ENCODE assay signal across 17 cellular contexts in genomic region chr15:101579766-101580165, GRCh38.
DNase-seq lines count a peak whose midpoint lies in the region; ATAC-seq and TF ChIP-seq lines count a peak whose summit lies in the region.
"Had no signal": no experiment of that assay in that cellular context is flagged by ENCODE, and none has a peak within 500 bp of the region (broad histone marks: within the 10 kb centered on the region; RNA-seq: fewer than 3 reads in every experiment).

No MANE protein-coding gene starts in this region.

- H3K9me3 ChIP-seq in A673 (ENCODE audit: low read depth, low read length, poor library complexity, severe bottlenecking) (no peaks in the 10 kb centered on the region), HEK293 (ENCODE audit: control insufficient read depth, insufficient read depth, low read depth, low read length) (peaks cover 8% of the 10 kb centered on the region), SJSA1 (replicated peaks) (no peaks in the 10 kb centered on the region)
- H3K9me3 ChIP-seq: ovary had no signal

- H3K36me3 ChIP-seq in A673 (ENCODE audit: insufficient read depth, low read length, poor library complexity, severe bottlenecking) = no peaks in the 10 kb centered on the region
- H3K36me3 ChIP-seq in HEK293 (ENCODE audit: control insufficient read depth in 2 of 2, insufficient read depth in 1 of 2, low read length in 2 of 2) = no peaks in the 10 kb centered on the region
- H3K36me3 ChIP-seq in SJSA1 = no peaks in the 10 kb centered on the region
- H3K36me3 ChIP-seq: ovary, thoracic aorta had no signal

- H3K36me3 Mint-ChIP-seq in glutamatergic neuron (ENCODE audit: unreplicated experiment) = no peaks in the 10 kb centered on the region
- no peaks in the 10 kb centered on the region for H3K36me3 Mint-ChIP-seq in effector memory CD8-positive, alpha-beta T cell (ENCODE audit: insufficient read depth)

- CTCF ChIA-PET in A673 (lab: Charles Lee) = no interaction called here
- CTCF ChIA-PET in HEK293 (lab: Yijun Ruan, JAX) = interaction anchor here (0.6 to 1.4 kb wide), 3 partner anchors 61 to 966 kb away, joined by 3 to 5 read pairs (median 4); no protein-coding TSS in a partner anchor

- H3K27ac ChIP-seq in A673 (ENCODE audit: low read depth, low read length, poor library complexity, severe bottlenecking) (no peak overlapping the region), HEK293 (ENCODE audit: extremely low read depth, low read depth, low read length) (no peak overlapping the region), SJSA1 (peak overlapping the region; percentile 65)
- H3K27ac ChIP-seq: coronary artery, ovary, thoracic aorta had no signal

- peaks cover 3% of the 10 kb centered on the region for H3K9me3 Mint-ChIP-seq in glutamatergic neuron (ENCODE audit: unreplicated experiment)
- H3K9me3 Mint-ChIP-seq in effector memory CD8-positive, alpha-beta T cell = no peaks in the 10 kb centered on the region

- H3K27me3 ChIP-seq in A673 (replicated peaks; ENCODE audit: insufficient read depth, low read depth, low read length, poor library complexity) (peaks cover 29% of the 10 kb centered on the region), SJSA1 (replicated peaks) (no peaks in the 10 kb centered on the region)
- H3K27me3 ChIP-seq: ovary had no signal

- intact Hi-C loops in A673 (cut with micrococcal nuclease; ENCODE audit: unreplicated experiment) = no loop called here

- no peaks in the 10 kb centered on the region for H3K4me1 ChIP-seq in A673 (ENCODE audit: insufficient read depth, low read length, poor library complexity, severe bottlenecking)
- no peaks in the 10 kb centered on the region for H3K4me1 ChIP-seq in HEK293 (ENCODE audit: control insufficient read depth, insufficient read depth, low read length)
- peaks cover 31% of the 10 kb centered on the region for H3K4me1 ChIP-seq in SJSA1 (replicated peaks)

- H3K4me3 ChIP-seq in A673 (ENCODE audit: low read depth, low read length, poor library complexity, severe bottlenecking) (no peak overlapping the region), HEK293 (ENCODE audit: low read depth, low read length) (no peak overlapping the region), SJSA1 (no peak overlapping the region)
- H3K4me3 ChIP-seq: coronary artery, ovary, thoracic aorta had no signal

- peak; percentile 2 for DNase-seq in A673 (ENCODE audit: low spot score)
- peak; percentile 73 to 91 for DNase-seq in SJSA1 (ENCODE audit: low read depth in 1 of 2, low spot score in 2 of 2)
- no peak for DNase-seq in glutamatergic neuron
- DNase-seq in SIG-M5 treated with dmso at 0.1 percent for 504 hours (lab: John Stamatoyannopoulos, UW; ENCODE audit: unreplicated experiment) = no peak
- DNase-seq in retina = no peak
- no peak for DNase-seq in effector memory CD8-positive, alpha-beta T cell
- DNase-seq: activated CD4-positive, alpha-beta T cell treated with anti-CD3 and anti-CD28 coated beads, Interleukin-2, amount 50 U/mL, for 4 hours; mesendoderm; NCI-H187; NCI-H82; ovary; T-helper 9 cell had no signal

- H3K4me1 Mint-ChIP-seq in glutamatergic neuron (ENCODE audit: low read depth, unreplicated experiment) = peaks cover 2% of the 10 kb centered on the region
- no peaks in the 10 kb centered on the region for H3K4me1 Mint-ChIP-seq in effector memory CD8-positive, alpha-beta T cell (ENCODE audit: low read depth in 2 of 2)

- no peak for ATAC-seq in GM19463 (IDR thresholded peaks at IDR 0.05; ENCODE audit: unreplicated experiment)
- no peak for ATAC-seq in effector memory CD8-positive, alpha-beta T cell (replicated peaks)
- ATAC-seq: Right ventricle myocardium inferior had no signal

- no TSS peak for BruUV-seq in A673 (replicated peaks; lab: Mats Ljungman, UMichigan)

- no peak overlapping the region for H3K4me3 Mint-ChIP-seq in glutamatergic neuron (ENCODE audit: unreplicated experiment)
- no peak overlapping the region for H3K4me3 Mint-ChIP-seq in effector memory CD8-positive, alpha-beta T cell

- POLR2A ChIA-PET in A673 (lab: Charles Lee; ENCODE audit: low non-redundant PET) (no interaction called here), HEK293 (lab: Yijun Ruan, JAX) (no interaction called here)

- TF ChIP-seq CTCF in A673 (conservative IDR thresholded peaks at IDR 0.05; ENCODE audit: low read depth, low read length) = no peak
- no peak for TF ChIP-seq CTCF in HEK293 (tag by site-specific recombination; IDR thresholded peaks at IDR 0.05)
- no peak for TF ChIP-seq CTCF in glutamatergic neuron (IDR thresholded peaks at IDR 0.05; ENCODE audit: partially characterized antibody, unreplicated experiment)

- peaks cover 3% of the 10 kb centered on the region for H3K27me3 Mint-ChIP-seq in glutamatergic neuron (ENCODE audit: unreplicated experiment)
- H3K27me3 Mint-ChIP-seq in effector memory CD8-positive, alpha-beta T cell = peaks cover 57 to 87% of the 10 kb centered on the region in 2 donors

- peak overlapping the region; percentile 22 for H3K27ac Mint-ChIP-seq in glutamatergic neuron (ENCODE audit: unreplicated experiment)
- H3K27ac Mint-ChIP-seq in effector memory CD8-positive, alpha-beta T cell = no peak overlapping the region

TF ChIP-seq in HEK293, 187 proteins besides CTCF, POLR2A, EP300 and RAD21:
- no peak for TF ChIP-seq ZBTB8A (tag by site-specific recombination; IDR thresholded peaks at IDR 0.05)
- no peak for TF ChIP-seq YY1 (tag by site-specific recombination; IDR thresholded peaks at IDR 0.05)
- no peak for TF ChIP-seq ZNF501 (tag by site-specific recombination; IDR thresholded peaks at IDR 0.05)
- TF ChIP-seq ZNF2 (tag by site-specific recombination; IDR thresholded peaks at IDR 0.05) = no peak
- TF ChIP-seq HIC1 (tag by site-specific recombination; IDR thresholded peaks at IDR 0.05) = 0 out of 2 replicates have a peak, but pooled peaks have one; percentile 15

Comparison
In these comparisons a context has a peak if more than half of its experiments do, and no peak if none do; other contexts are left out.
1. DNase-seq: peak in A673 (single experiment) and SJSA1 (2 of 2); none in glutamatergic neuron (single experiment), SIG-M5 treated with dmso at 0.1 percent for 504 hours (single experiment), retina (single experiment) and effector memory CD8-positive, alpha-beta T cell (0 of 3).